ENCODE assay signal across 17 cellular contexts in the genomic region with DNA sequence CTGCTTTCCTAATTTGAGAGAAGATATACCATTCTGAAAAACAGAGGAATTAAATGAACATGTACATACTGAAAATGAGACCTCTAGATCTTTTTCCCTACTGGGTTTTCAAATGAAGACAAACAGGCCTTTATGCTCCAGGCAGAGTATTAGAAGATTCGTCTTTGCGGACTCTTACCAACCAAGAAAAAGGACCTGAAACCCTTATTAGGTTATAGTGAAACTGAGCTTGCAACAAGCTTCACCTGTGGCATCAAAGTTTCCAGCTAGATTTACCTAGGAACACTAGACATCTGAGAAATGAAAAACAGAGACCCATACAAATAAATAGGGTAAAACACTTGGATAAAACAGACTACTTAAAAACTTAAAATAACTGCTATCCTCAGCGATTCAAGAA.
"Had no signal": no experiment of that assay in that cellular context is flagged by ENCODE, and none has a peak within 500 bp of the region (broad histone marks: within the 10 kb centered on the region; RNA-seq: fewer than 3 reads in every experiment).

No MANE protein-coding gene starts in this region.

- H3K27ac ChIP-seq: brain microvascular endothelial cell, epithelial cell of prostate, ovary, spleen, thoracic aorta, upper lobe of right lung had no signal

- H3K4me3 ChIP-seq: mucosa of descending colon, ovary, spleen, thoracic aorta, upper lobe of right lung had no signal

- H3K36me3 ChIP-seq: brain microvascular endothelial cell, ovary, thoracic aorta, upper lobe of right lung had no signal

- DNase-seq: activated CD4-positive, alpha-beta T cell treated with anti-CD3 and anti-CD28 coated beads, Interleukin-2, amount 10 ng/mL, durations not matched to agents 24 days and 14 days; activated CD4-positive, CD25-positive, alpha-beta regulatory T cell; activated CD8-positive, alpha-beta memory T cell treated with anti-CD3 and anti-CD28 coated beads for 24 hours; activated naive CD8-positive, alpha-beta T cell treated with anti-CD3 and anti-CD28 coated beads for 36 hours; brain microvascular endothelial cell; cerebellar nuclear complex; head of caudate nucleus; kidney glomerular epithelial cell; left ventricle myocardium superior; mucosa of descending colon; naive thymus-derived CD4-positive, alpha-beta T cell; ovary; spleen; upper lobe of right lung had no signal

- ATAC-seq: left ventricle myocardium superior; mucosa of descending colon; naive thymus-derived CD4-positive, alpha-beta T cell; sciatic nerve; upper lobe of right lung had no signal

- H3K27me3 ChIP-seq: brain microvascular endothelial cell, ovary, spleen, upper lobe of right lung had no signal

- H3K4me1 ChIP-seq: spleen, upper lobe of right lung had no signal

- H3K9me3 ChIP-seq: mucosa of descending colon, ovary, thoracic aorta, upper lobe of right lung had no signal
